ENCODE assay signal across 18 cellular contexts in the genomic region with DNA sequence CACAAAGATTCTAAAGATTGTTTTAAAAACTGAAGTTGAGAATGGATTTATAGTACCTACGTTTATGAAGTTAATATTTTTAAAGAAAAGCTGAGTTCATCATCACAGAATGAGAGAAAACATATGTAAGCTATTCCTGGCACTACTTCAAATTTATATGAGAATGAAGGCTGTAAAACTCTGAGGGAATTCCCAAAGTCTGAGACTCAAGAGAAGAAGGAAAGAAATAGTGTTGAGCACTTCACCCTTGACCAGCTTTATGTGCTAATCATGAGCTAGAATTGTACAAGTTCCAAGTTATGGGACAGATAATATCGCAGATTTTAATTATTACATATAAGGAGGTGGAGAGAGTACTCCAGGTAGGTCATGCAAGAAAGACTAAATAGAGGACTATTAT.
A peak's percentile ranks its signal among the peaks of the same experiment; 100 is the strongest.
DNase-seq lines count a peak whose midpoint lies in the region; ATAC-seq and TF ChIP-seq lines count a peak whose summit lies in the region.
"Had no signal": no experiment of that assay in that cellular context is flagged by ENCODE, and none has a peak within 500 bp of the region (broad histone marks: within the 10 kb centered on the region; RNA-seq: fewer than 3 reads in every experiment).

No MANE protein-coding gene starts in this region.

- H2BK15ac ChIP-seq in IMR-90 (ENCODE audit: low read depth, low read length) (no peak overlapping the region), mesenchymal stem cell (ENCODE audit: low read depth, poor library complexity, severe bottlenecking) (no peak overlapping the region)

- in situ Hi-C loops in IMR-90 (cut with MboI; ENCODE audit: low sequenced_read_pairs), result loop anchor here (10.0 kb wide), 1 partner anchor 214 kb away; no protein-coding TSS in a partner anchor

- DNase-seq in IMR-90 (peak; percentile 45), fibroblast of villous mesenchyme (ENCODE audit: low read depth) (peak; percentile 29), mesenchymal stem cell (peak; percentile 25), NCI-H2171 (lab: John Stamatoyannopoulos, UW) (no peak), CD14-positive monocyte (ENCODE audit: low spot score) (no peak), left ventricle myocardium superior (no peak)
- DNase-seq: Calu3; CD4-positive, alpha-beta T cell; DMS153; GDM1; Kasumi-1; NCI-H1694; NCI-H2081 treated with DMSO at 0.1 percent for 48 hours; NCI-H446 treated with DMSO at 0.1 percent for 48 hours; OCI-M1; Right ventricle myocardium superior had no signal

- H2BK12ac ChIP-seq in mesenchymal stem cell (ENCODE audit: low read length in 2 of 2), result no peak overlapping the region

- H3K9ac ChIP-seq in IMR-90 (ENCODE audit: low read depth, low read length) (no peak overlapping the region), mesenchymal stem cell (ENCODE audit: low read length) (no peak overlapping the region), subcutaneous abdominal adipose tissue (ENCODE audit: low read length in 5 of 5) (peak overlapping the region in 2 of 5 donors; percentile 25 to 49)

- no peak overlapping the region; the same call in 1 of the 2 replicates for H2BK120ac ChIP-seq in IMR-90 (ENCODE audit: low read depth, low read length)
- H2BK120ac ChIP-seq in mesenchymal stem cell (ENCODE audit: low read depth, low read length), result no peak overlapping the region

- no peaks in the 10 kb centered on the region for H3K9me3 ChIP-seq in IMR-90 (ENCODE audit: control insufficient read depth, insufficient read depth, low read length)
- H3K9me3 ChIP-seq in mesenchymal stem cell (ENCODE audit: control insufficient read depth, low read length), result no peaks in the 10 kb centered on the region
- no peaks in the 10 kb centered on the region for H3K9me3 ChIP-seq in subcutaneous abdominal adipose tissue (ENCODE audit: control insufficient read depth in 5 of 5, low read length in 5 of 5)

- no peak overlapping the region for H2BK20ac ChIP-seq in IMR-90 (ENCODE audit: low read depth, low read length)

- H3K4me1 Mint-ChIP-seq in CD14-positive monocyte, result no peaks in the 10 kb centered on the region

- H3K4me1 ChIP-seq in IMR-90 (ENCODE audit: control insufficient read depth, insufficient read depth, low read length), result no peaks in the 10 kb centered on the region; the same call in 1 of the 2 replicates
- peaks cover 1% of the 10 kb centered on the region for H3K4me1 ChIP-seq in mesenchymal stem cell (ENCODE audit: control insufficient read depth, insufficient read depth, low read depth, low read length)
- peaks cover 0 to 2% (median 0%) of the 10 kb centered on the region in 5 donors for H3K4me1 ChIP-seq in subcutaneous abdominal adipose tissue (ENCODE audit: control insufficient read depth in 5 of 5, insufficient read depth in 5 of 5, low read length in 5 of 5)

- H3K4me3 ChIP-seq in IMR-90 (ENCODE audit: insufficient read depth, low read depth, low read length), result no peak overlapping the region
- H3K4me3 ChIP-seq in fibroblast of villous mesenchyme (ENCODE audit: low read depth, low read length), result no peak overlapping the region
- no peak overlapping the region for H3K4me3 ChIP-seq in mesenchymal stem cell (ENCODE audit: insufficient read depth in 1 of 2, low read depth in 1 of 2, low read length in 2 of 2)
- H3K4me3 ChIP-seq in subcutaneous abdominal adipose tissue (ENCODE audit: low read depth in 1 of 5, low read length in 5 of 5), result peak overlapping the region in 3 of 5 donors; percentile 3 to 25 (median 17)

- no peak for TF ChIP-seq POLR2A in IMR-90 (IDR thresholded peaks at IDR 0.05; ENCODE audit: low read depth, low read length)

- no CpG with 5 or more reads among the region's 2 CpGs for WGBS in IMR-90 (ENCODE audit: extremely low coverage in 2 of 2, insufficient read length in 1 of 2), 2 experiments
- 90% methylated on average over 2 of the region's 2 CpGs for WGBS in mesenchymal stem cell

- H3K14ac ChIP-seq in IMR-90 (replicated peaks; ENCODE audit: low read depth, low read length) (no peak overlapping the region), mesenchymal stem cell (ENCODE audit: low read length in 2 of 2) (no peak overlapping the region)

- H3K36me3 ChIP-seq in IMR-90 (ENCODE audit: control insufficient read depth, insufficient read depth, low read length), result no peaks in the 10 kb centered on the region
- H3K36me3 ChIP-seq in mesenchymal stem cell (ENCODE audit: control insufficient read depth in 1 of 2, insufficient read depth in 2 of 2, low read depth in 1 of 2, low read length in 2 of 2), result no peaks in the 10 kb centered on the region
- no peaks in the 10 kb centered on the region for H3K36me3 ChIP-seq in subcutaneous abdominal adipose tissue (ENCODE audit: control insufficient read depth in 5 of 5, insufficient read depth in 5 of 5, low read length in 5 of 5)

- no peak overlapping the region for H4K5ac ChIP-seq in IMR-90 (ENCODE audit: low read depth, low read length)

- intact Hi-C loops in IMR-90 (cut with micrococcal nuclease) (no loop called here), CD14-positive monocyte (cut with micrococcal nuclease) (no loop called here), left ventricle myocardium superior (cut with micrococcal nuclease) (no loop called here)

- H3K4me2 ChIP-seq in IMR-90 (ENCODE audit: low read depth, low read length) (no peak overlapping the region), mesenchymal stem cell (ENCODE audit: low read length, poor library complexity, severe bottlenecking) (no peak overlapping the region)

- H3K79me1 ChIP-seq in IMR-90 (ENCODE audit: low read depth in 1 of 2, low read length in 2 of 2) (no peaks in the 10 kb centered on the region), mesenchymal stem cell (replicated peaks; ENCODE audit: low read length, poor library complexity, severe bottlenecking) (no peaks in the 10 kb centered on the region)

- dilution Hi-C loops in IMR-90 (cut with HindIII; ENCODE audit: low sequenced_read_pairs, unreplicated experiment), result no loop called here

- H3K23ac ChIP-seq in IMR-90 (ENCODE audit: low read depth, low read length), result no peak overlapping the region
- no peak overlapping the region for H3K23ac ChIP-seq in mesenchymal stem cell (ENCODE audit: low read length in 2 of 2)

- H3K56ac ChIP-seq in IMR-90 (ENCODE audit: extremely low read depth, insufficient read depth, low read length), result no peak overlapping the region

- H3K36me3 Mint-ChIP-seq in CD14-positive monocyte, result no peaks in the 10 kb centered on the region

- no peak overlapping the region for H3K27ac Mint-ChIP-seq in CD14-positive monocyte
- H3K27ac Mint-ChIP-seq: CD4-positive, alpha-beta T cell had no signal

- H2AFZ ChIP-seq in IMR-90 (replicated peaks; ENCODE audit: low read length, poor library complexity) (no peak overlapping the region), mesenchymal stem cell (ENCODE audit: low read depth, low read length) (no peak overlapping the region)

- peak overlapping the region; percentile 52; the same call in 1 of the 2 replicates for H3K18ac ChIP-seq in IMR-90 (ENCODE audit: low read depth, low read length)
- H3K18ac ChIP-seq in mesenchymal stem cell (ENCODE audit: low read depth in 1 of 2, low read length in 2 of 2), result no peak overlapping the region

- H3K27ac ChIP-seq in IMR-90 (ENCODE audit: insufficient read depth, low read length), result no peak overlapping the region
- H3K27ac ChIP-seq in mesenchymal stem cell (ENCODE audit: low read length, poor library complexity, severe bottlenecking), result no peak overlapping the region
- H3K27ac ChIP-seq in subcutaneous abdominal adipose tissue (ENCODE audit: low read depth, low read length), result peak overlapping the region; percentile 66

- H3K27me3 ChIP-seq in IMR-90 (ENCODE audit: control insufficient read depth, insufficient read depth, low read length) (no peaks in the 10 kb centered on the region), mesenchymal stem cell (ENCODE audit: control insufficient read depth in 1 of 2, insufficient read depth in 1 of 2, low read length in 2 of 2) (no peaks in the 10 kb centered on the region), subcutaneous abdominal adipose tissue (ENCODE audit: control insufficient read depth in 5 of 5, insufficient read depth in 4 of 5, low read length in 5 of 5) (no peaks in the 10 kb centered on the region)

- H3K27me3 Mint-ChIP-seq in CD14-positive monocyte (ENCODE audit: low read depth in 3 of 3), result peaks cover 0 to 3% (median 2%) of the 10 kb centered on the region in 3 donors
- H3K27me3 Mint-ChIP-seq: CD4-positive, alpha-beta T cell had no signal

- H2AK5ac ChIP-seq in IMR-90 (ENCODE audit: low read depth, low read length), result no peak overlapping the region
- no peak overlapping the region for H2AK5ac ChIP-seq in mesenchymal stem cell (ENCODE audit: low read length, severe bottlenecking)

- H3K4ac ChIP-seq in IMR-90 (ENCODE audit: low read depth, low read length) (no peak overlapping the region), mesenchymal stem cell (ENCODE audit: low read depth in 1 of 2, low read length in 2 of 2) (no peak overlapping the region)

- peaks cover 0 to 1% (median 0%) of the 10 kb centered on the region in 7 donors for H3K9me3 Mint-ChIP-seq in CD14-positive monocyte

- peak overlapping the region; percentile 8 for H2BK5ac ChIP-seq in IMR-90 (ENCODE audit: low read depth, low read length, poor library complexity, severe bottlenecking)
- H2BK5ac ChIP-seq in mesenchymal stem cell (ENCODE audit: low read depth, low read length, poor library complexity, severe bottlenecking), result no peak overlapping the region

- H3K9me1 ChIP-seq in IMR-90 (ENCODE audit: insufficient read depth, low read length), result no peaks in the 10 kb centered on the region

- no TSS peak for BruUV-seq in IMR-90 (replicated peaks; lab: Mats Ljungman, UMichigan)

- H3K4me3 Mint-ChIP-seq in CD14-positive monocyte, result no peak overlapping the region
- H3K4me3 Mint-ChIP-seq: CD4-positive, alpha-beta T cell had no signal

- H4K20me1 ChIP-seq in IMR-90 (ENCODE audit: insufficient read depth, low read length), result no peaks in the 10 kb centered on the region

- no peak for TF ChIP-seq RAD21 in IMR-90 (IDR thresholded peaks at IDR 0.05; ENCODE audit: low read length)

- no peak for TF ChIP-seq CTCF in IMR-90 (conservative IDR thresholded peaks at IDR 0.05; ENCODE audit: low read depth, low read length)
- TF ChIP-seq CTCF in fibroblast of villous mesenchyme (IDR thresholded peaks at IDR 0.05; ENCODE audit: insufficient read depth, low read depth, low read length), result no peak
- TF ChIP-seq CTCF in CD14-positive monocyte (IDR thresholded peaks at IDR 0.05), result no peak

- ATAC-seq in IMR-90 (ENCODE audit: low read depth), result no peak
- no peak for ATAC-seq in left ventricle myocardium superior
- ATAC-seq: HCT116 had no signal

- H2AK9ac ChIP-seq in IMR-90 (replicated peaks; ENCODE audit: low read depth, low read length, poor library complexity), result no peak overlapping the region

- CTCF ChIA-PET in IMR-90 (lab: Yijun Ruan, JAX), result no interaction called here

- POLR2A ChIA-PET in IMR-90 (lab: Charles Lee; ENCODE audit: unreplicated experiment), result no interaction called here

- H4K91ac ChIP-seq in IMR-90 (ENCODE audit: insufficient read depth, low read depth, low read length) (no peak overlapping the region), mesenchymal stem cell (ENCODE audit: low read length) (no peak overlapping the region)

- H4K8ac ChIP-seq in IMR-90 (ENCODE audit: low read depth in 2 of 2, low read length in 2 of 2) (no peak overlapping the region), mesenchymal stem cell (ENCODE audit: low read length) (no peak overlapping the region)

TF ChIP-seq in IMR-90, 13 proteins besides CTCF, POLR2A, EP300 and RAD21 (continues in another document):
- no peak for TF ChIP-seq MXI1 (IDR thresholded peaks at IDR 0.05; ENCODE audit: borderline replicate concordance, low read depth, low read length)

Comparison
In these comparisons a context has a peak if more than half of its experiments do, and no peak if none do; other contexts are left out.
1. DNase-seq: peak in IMR-90 (single experiment), fibroblast of villous mesenchyme (single experiment) and mesenchymal stem cell (single experiment); none in NCI-H2171 (single experiment), CD14-positive monocyte (single experiment) and left ventricle myocardium superior (single experiment).
2. H3K4me3 ChIP-seq: peak in subcutaneous abdominal adipose tissue (3 of 5); none in IMR-90 (single experiment), fibroblast of villous mesenchyme (single experiment) and mesenchymal stem cell (0 of 2).